Comparison of ENCODE assay signal across 29 cellular contexts in the genomic region with DNA sequence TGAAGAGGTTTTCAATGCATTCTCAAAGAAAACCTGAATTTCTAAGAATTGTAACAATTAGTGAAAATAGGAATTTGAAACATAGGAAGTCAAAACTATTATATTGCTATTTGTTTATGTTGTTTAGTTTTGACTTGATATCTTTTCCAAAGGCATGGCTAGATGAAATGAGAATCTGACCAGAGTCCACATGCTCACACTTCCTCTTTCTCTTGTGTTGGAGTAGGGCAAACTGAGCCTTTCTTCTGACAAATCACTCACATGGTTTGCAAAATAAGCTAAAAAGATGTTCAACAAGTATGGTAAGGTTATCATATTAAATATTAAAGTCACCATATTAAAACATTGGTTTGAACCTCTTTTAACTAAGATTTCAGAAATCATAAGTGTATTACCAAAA.
"Had no signal": no experiment of that assay in that cellular context is flagged by ENCODE, and none has a peak within 500 bp of the region (broad histone marks: within the 10 kb centered on the region; RNA-seq: fewer than 3 reads in every experiment).

No MANE protein-coding gene starts in this region.

- H3K4me3 ChIP-seq: PC-9 had no signal

- H3K27me3 ChIP-seq: brain microvascular endothelial cell had no signal

- H3K36me3 ChIP-seq: brain microvascular endothelial cell had no signal

- DNase-seq: activated CD4-positive, alpha-beta T cell treated with anti-CD3 and anti-CD28 coated beads, Interleukin-2, amount 10 ng/mL, durations not matched to agents 24 days and 14 days; activated CD4-positive, alpha-beta T cell treated with anti-CD3 and anti-CD28 coated beads, Interleukin-2, amount 50 U/mL, for 4 hours; activated CD8-positive, alpha-beta T cell treated with anti-CD3 and anti-CD28 coated beads for 36 hours; activated effector memory CD4-positive, alpha-beta T cell treated with anti-CD3 and anti-CD28 coated beads, Interleukin-2, amount 50 U/mL, for 16 hours; activated naive CD4-positive, alpha-beta T cell; activated naive CD4-positive, alpha-beta T cell treated with anti-CD3 and anti-CD28 coated beads, Interleukin-2, amount 50 U/mL, for 16 hours; activated naive CD8-positive, alpha-beta T cell treated with anti-CD3 and anti-CD28 coated beads for 36 hours; activated T-cell treated with anti-CD3 and anti-CD28 coated beads, Interleukin-2, amount 50 U/mL, for 1 hour; activated T-cell treated with anti-CD3 and anti-CD28 coated beads, Interleukin-2, amount 50 U/mL, for 72 hours; amniotic stem cell; aorta; brain microvascular endothelial cell; central memory CD4-positive, alpha-beta T cell; KBM-7; MM.1S; NCI-H1092; NCI-H1436 treated with DMSO at 0.1 percent for 48 hours; NCI-H1694 treated with DMSO at 0.1 percent for 48 hours; NCI-H2029; NCI-H345; NCI-H524 treated with DMSO at 0.1 percent for 48 hours; NCI-H748 treated with DMSO at 0.1 percent for 48 hours; PC-9; SIG-M5; T1000 had no signal

- H3K4me2 ChIP-seq: PC-9 had no signal

- H3K27ac Mint-ChIP-seq: activated CD4-positive, alpha-beta T cell treated with anti-CD3 and anti-CD28 coated beads, Interleukin-2, amount 10 ng/mL, durations not matched to agents 24 days and 14 days; activated CD8-positive, alpha-beta T cell treated with anti-CD3 and anti-CD28 coated beads for 36 hours; activated naive CD8-positive, alpha-beta T cell treated with anti-CD3 and anti-CD28 coated beads for 36 hours; activated T-cell treated with anti-CD3 and anti-CD28 coated beads, Interleukin-2, amount 50 U/mL, for 72 hours; activated T-helper 17 cell treated with anti-CD3 and anti-CD28 coated beads, Interleukin-2, amount 50 U/mL, for 72 hours had no signal

- H3K9me3 Mint-ChIP-seq: activated CD4-positive, alpha-beta T cell treated with anti-CD3 and anti-CD28 coated beads, Interleukin-2, amount 10 ng/mL, durations not matched to agents 24 days and 14 days; activated naive CD8-positive, alpha-beta T cell treated with anti-CD3 and anti-CD28 coated beads for 36 hours had no signal

- ATAC-seq: activated CD8-positive, alpha-beta T cell treated with anti-CD3 and anti-CD28 coated beads for 36 hours; activated T-cell treated with anti-CD3 and anti-CD28 coated beads, Interleukin-2, amount 50 U/mL, for 72 hours; activated T-helper 17 cell treated with anti-CD3 and anti-CD28 coated beads, Interleukin-2, amount 50 U/mL, for 72 hours; Right ventricle myocardium inferior; SK-N-SH treated with all-trans-retinoic acid at 6 μM for 48 hours had no signal

- H3K4me3 Mint-ChIP-seq: activated CD4-positive, alpha-beta T cell treated with anti-CD3 and anti-CD28 coated beads, Interleukin-2, amount 10 ng/mL, durations not matched to agents 24 days and 14 days; activated CD8-positive, alpha-beta T cell treated with anti-CD3 and anti-CD28 coated beads for 36 hours; activated naive CD8-positive, alpha-beta T cell treated with anti-CD3 and anti-CD28 coated beads for 36 hours; activated T-cell treated with anti-CD3 and anti-CD28 coated beads, Interleukin-2, amount 50 U/mL, for 72 hours; activated T-helper 17 cell treated with anti-CD3 and anti-CD28 coated beads, Interleukin-2, amount 50 U/mL, for 72 hours had no signal

- H3K4me1 Mint-ChIP-seq: activated CD4-positive, alpha-beta T cell treated with anti-CD3 and anti-CD28 coated beads, Interleukin-2, amount 10 ng/mL, durations not matched to agents 24 days and 14 days; activated naive CD8-positive, alpha-beta T cell treated with anti-CD3 and anti-CD28 coated beads for 36 hours; activated T-helper 17 cell treated with anti-CD3 and anti-CD28 coated beads, Interleukin-2, amount 50 U/mL, for 72 hours had no signal

- H3K27ac ChIP-seq: brain microvascular endothelial cell, PC-9, RWPE1 had no signal

- H3K27me3 Mint-ChIP-seq: activated CD4-positive, alpha-beta T cell treated with anti-CD3 and anti-CD28 coated beads, Interleukin-2, amount 10 ng/mL, durations not matched to agents 24 days and 14 days; activated CD8-positive, alpha-beta T cell treated with anti-CD3 and anti-CD28 coated beads for 36 hours; activated naive CD8-positive, alpha-beta T cell treated with anti-CD3 and anti-CD28 coated beads for 36 hours; activated T-helper 17 cell treated with anti-CD3 and anti-CD28 coated beads, Interleukin-2, amount 50 U/mL, for 72 hours had no signal

- H3K36me3 Mint-ChIP-seq: activated naive CD8-positive, alpha-beta T cell treated with anti-CD3 and anti-CD28 coated beads for 36 hours had no signal
